Comparison of ENCODE assay signal across 10 cellular contexts in the genomic region with DNA sequence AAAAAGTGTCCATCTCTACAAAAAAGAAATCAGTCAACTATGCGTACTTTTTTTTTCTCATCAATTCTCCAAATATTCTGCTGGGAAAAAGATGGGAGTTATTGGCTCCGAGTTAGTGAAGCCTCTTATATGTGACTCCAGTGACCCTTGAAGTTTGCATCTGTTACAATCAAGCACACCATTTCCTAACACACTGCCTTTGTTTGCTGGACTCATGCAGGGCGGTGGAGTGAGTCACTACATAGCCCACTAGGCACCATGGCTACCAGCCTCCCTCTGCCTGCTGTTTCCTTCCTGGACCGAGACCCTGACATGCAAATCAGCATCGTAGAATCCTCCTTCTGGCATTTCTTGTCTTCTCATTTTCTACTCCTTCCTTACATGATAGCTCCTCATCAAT.
DNase-seq lines count a peak whose midpoint lies in the region; ATAC-seq and TF ChIP-seq lines count a peak whose summit lies in the region.
"Had no signal": no experiment of that assay in that cellular context is flagged by ENCODE, and none has a peak within 500 bp of the region (broad histone marks: within the 10 kb centered on the region; RNA-seq: fewer than 3 reads in every experiment).

No MANE protein-coding gene starts in this region.

- no peak for TF ChIP-seq CTCF in epithelial cell of proximal tubule (conservative IDR thresholded peaks at IDR 0.05; ENCODE audit: low read depth, low read length)

- peaks cover 22% of the 10 kb centered on the region; the same call in 1 of the 2 replicates for H3K9me3 ChIP-seq in NT2/D1 (ENCODE audit: insufficient read depth, low read length)
- H3K9me3 ChIP-seq: vagina had no signal

- H3K4me3 ChIP-seq in NT2/D1 (ENCODE audit: insufficient read length, low read depth) (no peak overlapping the region), epithelial cell of proximal tubule (ENCODE audit: low read depth, low read length) (no peak overlapping the region)
- H3K4me3 ChIP-seq: SK-N-MC, vagina had no signal

- no peak for ATAC-seq in HG02623 (IDR thresholded peaks at IDR 0.05; ENCODE audit: unreplicated experiment)

- H3K36me3 ChIP-seq in NT2/D1 (ENCODE audit: insufficient read depth, insufficient read length, low read length): no peaks in the 10 kb centered on the region
- H3K36me3 ChIP-seq: vagina had no signal

- DNase-seq in Daoy (ENCODE audit: low read depth): peak; percentile 92
- DNase-seq in NT2/D1 (ENCODE audit: low read depth, low spot score): peak; percentile 74
- DNase-seq in epithelial cell of proximal tubule (ENCODE audit: low read depth): peak; percentile 35
- peak in 36 of 56 donors; percentile 1 to 68 (median 20) for DNase-seq in nucleus accumbens (lab: John Stamatoyannopoulos, UW)
- DNase-seq in stimulated activated CD4-positive, alpha-beta T cell treated with anti-CD3 and anti-CD28 coated beads, Interleukin-15, amount 100 ng/mL, for 24 hours: no peak
- no peak for DNase-seq in NCI-H2081 (lab: John Stamatoyannopoulos, UW)
- no peak for DNase-seq in NCI-H510A (lab: John Stamatoyannopoulos, UW)

- no peak overlapping the region for H3K9ac ChIP-seq in NT2/D1 (ENCODE audit: insufficient read length, low read depth)

- no peaks in the 10 kb centered on the region for H3K4me1 ChIP-seq in NT2/D1 (ENCODE audit: insufficient read depth, insufficient read length)
- H3K4me1 ChIP-seq: vagina had no signal

- no peaks in the 10 kb centered on the region for H3K27me3 ChIP-seq in NT2/D1 (ENCODE audit: insufficient read depth, insufficient read length)
- H3K27me3 ChIP-seq: vagina had no signal

Comparison
In these comparisons a context has a peak if more than half of its experiments do, and no peak if none do; other contexts are left out.
1. DNase-seq: peak in Daoy (single experiment), NT2/D1 (single experiment), epithelial cell of proximal tubule (single experiment) and nucleus accumbens (36 of 56); none in stimulated activated CD4-positive, alpha-beta T cell treated with anti-CD3 and anti-CD28 coated beads, Interleukin-15, amount 100 ng/mL, for 24 hours (single experiment), NCI-H2081 (0 of 2) and NCI-H510A (single experiment).